16 cellular contexts compared by ENCODE assay signal in the genomic region with DNA sequence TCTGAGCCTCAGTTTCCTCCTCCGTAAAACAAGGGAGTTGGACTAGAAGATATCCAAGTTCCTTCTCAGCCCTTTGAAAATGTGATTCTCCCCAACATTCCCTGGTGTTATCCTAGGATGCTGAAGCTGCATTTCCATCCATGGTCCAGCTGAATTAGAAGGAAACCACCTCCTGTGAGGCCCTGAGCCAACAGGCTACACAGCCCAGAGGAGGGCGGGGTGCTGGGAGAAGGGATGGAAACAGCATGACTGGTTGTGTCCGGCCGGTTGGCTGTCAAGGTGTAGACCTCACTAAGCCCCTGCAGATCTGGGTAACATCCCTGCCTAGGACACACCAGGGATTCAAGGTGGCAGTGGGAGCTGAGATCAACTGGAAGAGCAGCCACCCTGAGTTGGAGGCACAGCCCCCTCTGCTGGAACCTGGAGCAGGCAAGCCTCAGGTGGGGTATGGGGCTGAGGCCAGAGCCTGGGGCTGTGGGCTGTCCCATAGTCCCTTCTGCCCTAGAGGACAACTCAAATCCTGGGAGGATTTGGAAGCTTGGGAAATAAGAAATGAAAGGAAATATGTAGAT.
DNase-seq lines count a peak whose midpoint lies in the region; ATAC-seq, FAIRE-seq and TF ChIP-seq lines count a peak whose summit lies in the region.
"Had no signal": no experiment of that assay in that cellular context is flagged by ENCODE, and none has a peak within 500 bp of the region (broad histone marks: within the 10 kb centered on the region; RNA-seq: fewer than 3 reads in every experiment).

No MANE protein-coding gene starts in this region.

- no peaks in the 10 kb centered on the region for H3K9me3 Mint-ChIP-seq in stimulated activated naive B cell treated with anti-CD40 and anti-IgM and Interleukin-4, amounts not matched to agents 10 μg/mL and 1 μg/mL and 100 μg/mL, for 72 hours
- H3K9me3 Mint-ChIP-seq: activated naive CD4-positive, alpha-beta T cell treated with anti-CD3 and anti-CD28 coated beads for 36 hours had no signal

- WGBS in A549 (ENCODE audit: missing lambda C conversion rate): 47% methylated on average over 4 of the region's 4 CpGs

- no peak overlapping the region for H3K27ac Mint-ChIP-seq in stimulated activated naive B cell treated with anti-CD40 and anti-IgM and Interleukin-4, amounts not matched to agents 10 μg/mL and 1 μg/mL and 100 μg/mL, for 72 hours
- H3K27ac Mint-ChIP-seq: activated naive CD4-positive, alpha-beta T cell treated with anti-CD3 and anti-CD28 coated beads for 36 hours had no signal

- H3K4me3 Mint-ChIP-seq in stimulated activated naive B cell treated with anti-CD40 and anti-IgM and Interleukin-4, amounts not matched to agents 10 μg/mL and 1 μg/mL and 100 μg/mL, for 72 hours: no peak overlapping the region
- H3K4me3 Mint-ChIP-seq: activated naive CD4-positive, alpha-beta T cell treated with anti-CD3 and anti-CD28 coated beads for 36 hours had no signal

- no peaks in the 10 kb centered on the region for H3K9me3 ChIP-seq in A549
- H3K9me3 ChIP-seq: BLaER1 treated with 17β-estradiol and CSF1 and Interleukin-3, amounts not matched to agents 10 nM and 100 nM; body of pancreas had no signal

- 0 out of 5 replicates have a peak, but pooled peaks of 1 of the 2 experiments have one; percentile 42 for TF ChIP-seq RAD21 in A549 (conservative IDR thresholded peaks at IDR 0.05 in 1 of 2, IDR thresholded peaks at IDR 0.05 in 1 of 2)

- DNase-seq in A549 (ENCODE audit: low read depth in 1 of 2, low spot score in 1 of 2) (no peak), Daoy (ENCODE audit: low read depth) (peak; percentile 15), NB4 (ENCODE audit: low read depth) (no peak), iPS-NIHi11 (ENCODE audit: low spot score) (peak; percentile 74), A172 (ENCODE audit: low spot score) (no peak)
- no peak for DNase-seq in stimulated activated naive B cell treated with anti-CD40 and anti-IgM and Interleukin-4, amounts not matched to agents 10 μg/mL and 1 μg/mL and 100 μg/mL, for 72 hours
- DNase-seq: activated naive CD4-positive, alpha-beta T cell treated with anti-CD3 and anti-CD28 coated beads for 36 hours; body of pancreas; effector CD8-positive, alpha-beta T cell; EL; foreskin fibroblast; NCI-H2107 had no signal

- no peak overlapping the region for H3K27ac ChIP-seq in A549
- H3K27ac ChIP-seq: BLaER1 treated with 17β-estradiol and CSF1 and Interleukin-3, amounts not matched to agents 10 nM and 100 nM; body of pancreas had no signal

- peaks cover 50 to 65% of the 10 kb centered on the region in 2 donors for H3K27me3 Mint-ChIP-seq in stimulated activated naive B cell treated with anti-CD40 and anti-IgM and Interleukin-4, amounts not matched to agents 10 μg/mL and 1 μg/mL and 100 μg/mL, for 72 hours

- no peaks in the 10 kb centered on the region for H3K4me1 ChIP-seq in A549
- H3K4me1 ChIP-seq: BLaER1 treated with 17β-estradiol and CSF1 and Interleukin-3, amounts not matched to agents 10 nM and 100 nM; body of pancreas had no signal

- no peak for TF ChIP-seq POLR2A in A549 (IDR thresholded peaks at IDR 0.05; ENCODE audit: low read length)
- TF ChIP-seq POLR2A in NB4 (IDR thresholded peaks at IDR 0.05; ENCODE audit: extremely low read depth, insufficient read length): no peak

- POLR2A ChIA-PET in A549 (lab: Yijun Ruan, JAX): interaction anchor here (0.8 kb wide), 1 partner anchor 10 kb away, joined by 3 read pairs; no protein-coding TSS in a partner anchor

- peak; percentile 17 to 75; a peak in 3 of 6 replicates for ATAC-seq in A549
- ATAC-seq in HG03039 (IDR thresholded peaks at IDR 0.05; ENCODE audit: unreplicated experiment): no peak
- no peak for ATAC-seq in stimulated activated naive B cell treated with anti-CD40 and anti-IgM and Interleukin-4, amounts not matched to agents 10 μg/mL and 1 μg/mL and 100 μg/mL, for 72 hours (replicated peaks)
- ATAC-seq in HG02642 (IDR thresholded peaks at IDR 0.05; ENCODE audit: poor library complexity, unreplicated experiment): no peak
- ATAC-seq: body of pancreas had no signal

- no peak overlapping the region for H3K4me3 ChIP-seq in A549
- H3K4me3 ChIP-seq in NB4 (ENCODE audit: low read depth, low read length): no peak overlapping the region
- H3K4me3 ChIP-seq: BLaER1 treated with 17β-estradiol and CSF1 and Interleukin-3, amounts not matched to agents 10 nM and 100 nM; body of pancreas had no signal

- TF ChIP-seq EP300 in A549 (IDR thresholded peaks at IDR 0.05): no peak

- TF ChIP-seq CTCF in A549 (IDR thresholded peaks at IDR 0.05) (no peak), NB4 (IDR thresholded peaks at IDR 0.05; ENCODE audit: low read depth, low read length) (peak; percentile 36)

- no peaks in the 10 kb centered on the region for H3K4me1 Mint-ChIP-seq in stimulated activated naive B cell treated with anti-CD40 and anti-IgM and Interleukin-4, amounts not matched to agents 10 μg/mL and 1 μg/mL and 100 μg/mL, for 72 hours

- H3K36me3 Mint-ChIP-seq in stimulated activated naive B cell treated with anti-CD40 and anti-IgM and Interleukin-4, amounts not matched to agents 10 μg/mL and 1 μg/mL and 100 μg/mL, for 72 hours: no peaks in the 10 kb centered on the region

- H3K4me2 ChIP-seq in A549: no peak overlapping the region
- H3K4me2 ChIP-seq: BLaER1 treated with 17β-estradiol and CSF1 and Interleukin-3, amounts not matched to agents 10 nM and 100 nM had no signal

- FAIRE-seq in A549 (lab: Jason Lieb, UNC): no peak
- FAIRE-seq: islet of Langerhans had no signal

- CTCF ChIA-PET in A549 (lab: Yijun Ruan, JAX): interaction anchor here (1.4 to 4.3 kb wide), 2 partner anchors 9 to 16 kb away, joined by 3 to 25 read pairs; no protein-coding TSS in a partner anchor

TF ChIP-seq in A549, 52 proteins besides CTCF, POLR2A, EP300 and RAD21:
- TF ChIP-seq RARB (CRISPR knock-in tag; IDR thresholded peaks at IDR 0.05) (no peak), RCOR1 (IDR thresholded peaks at IDR 0.05; ENCODE audit: low read depth, low read length) (no peak), MYC (IDR thresholded peaks at IDR 0.05; ENCODE audit: borderline replicate concordance, low read length) (no peak), HOXB13 (CRISPR knock-in tag; IDR thresholded peaks at IDR 0.05; ENCODE audit: low read depth) (no peak), PHF8 (IDR thresholded peaks at IDR 0.05; ENCODE audit: borderline replicate concordance, low read depth) (no peak), HOXA7 (CRISPR knock-in tag; IDR thresholded peaks at IDR 0.05) (no peak), EHF (CRISPR knock-in tag; IDR thresholded peaks at IDR 0.05) (no peak), FOXS1 (CRISPR knock-in tag; IDR thresholded peaks at IDR 0.05) (no peak), JUN (IDR thresholded peaks at IDR 0.05) (no peak), POLR2AphosphoS2 (conservative IDR thresholded peaks at IDR 0.05; ENCODE audit: low read length) (no peak), TFCP2L1 (CRISPR knock-in tag; IDR thresholded peaks at IDR 0.05) (no peak), CBX2 (IDR thresholded peaks at IDR 0.05; ENCODE audit: borderline replicate concordance, low read depth) (no peak), ZSCAN20 (CRISPR knock-in tag; IDR thresholded peaks at IDR 0.05) (no peak), MAFK (IDR thresholded peaks at IDR 0.05; ENCODE audit: partially characterized antibody) (no peak), FOSB (CRISPR knock-in tag; IDR thresholded peaks at IDR 0.05) (no peak), REST (IDR thresholded peaks at IDR 0.05) (no peak), NPAS2 (CRISPR knock-in tag; IDR thresholded peaks at IDR 0.05; ENCODE audit: borderline replicate concordance) (no peak), CBX8 (IDR thresholded peaks at IDR 0.05) (no peak)
- TF ChIP-seq, protein P1, sequence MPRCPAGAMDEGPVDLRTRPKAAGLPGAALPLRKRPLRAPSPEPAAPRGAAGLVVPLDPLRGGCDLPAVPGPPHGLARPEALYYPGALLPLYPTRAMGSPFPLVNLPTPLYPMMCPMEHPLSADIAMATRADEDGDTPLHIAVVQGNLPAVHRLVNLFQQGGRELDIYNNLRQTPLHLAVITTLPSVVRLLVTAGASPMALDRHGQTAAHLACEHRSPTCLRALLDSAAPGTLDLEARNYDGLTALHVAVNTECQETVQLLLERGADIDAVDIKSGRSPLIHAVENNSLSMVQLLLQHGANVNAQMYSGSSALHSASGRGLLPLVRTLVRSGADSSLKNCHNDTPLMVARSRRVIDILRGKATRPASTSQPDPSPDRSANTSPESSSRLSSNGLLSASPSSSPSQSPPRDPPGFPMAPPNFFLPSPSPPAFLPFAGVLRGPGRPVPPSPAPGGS (IDR thresholded peaks at IDR 0.05): no peak

Comparison
In these comparisons a context has a peak if more than half of its experiments do, and no peak if none do; other contexts are left out.
1. ATAC-seq: peak in A549 (2 of 2); none in HG03039 (single experiment), stimulated activated naive B cell treated with anti-CD40 and anti-IgM and Interleukin-4, amounts not matched to agents 10 μg/mL and 1 μg/mL and 100 μg/mL, for 72 hours (0 of 2) and HG02642 (single experiment).
2. DNase-seq: peak in Daoy (single experiment) and iPS-NIHi11 (single experiment); none in A549 (0 of 2), NB4 (single experiment), stimulated activated naive B cell treated with anti-CD40 and anti-IgM and Interleukin-4, amounts not matched to agents 10 μg/mL and 1 μg/mL and 100 μg/mL, for 72 hours (single experiment) and A172 (single experiment).